In the genomic region with DNA sequence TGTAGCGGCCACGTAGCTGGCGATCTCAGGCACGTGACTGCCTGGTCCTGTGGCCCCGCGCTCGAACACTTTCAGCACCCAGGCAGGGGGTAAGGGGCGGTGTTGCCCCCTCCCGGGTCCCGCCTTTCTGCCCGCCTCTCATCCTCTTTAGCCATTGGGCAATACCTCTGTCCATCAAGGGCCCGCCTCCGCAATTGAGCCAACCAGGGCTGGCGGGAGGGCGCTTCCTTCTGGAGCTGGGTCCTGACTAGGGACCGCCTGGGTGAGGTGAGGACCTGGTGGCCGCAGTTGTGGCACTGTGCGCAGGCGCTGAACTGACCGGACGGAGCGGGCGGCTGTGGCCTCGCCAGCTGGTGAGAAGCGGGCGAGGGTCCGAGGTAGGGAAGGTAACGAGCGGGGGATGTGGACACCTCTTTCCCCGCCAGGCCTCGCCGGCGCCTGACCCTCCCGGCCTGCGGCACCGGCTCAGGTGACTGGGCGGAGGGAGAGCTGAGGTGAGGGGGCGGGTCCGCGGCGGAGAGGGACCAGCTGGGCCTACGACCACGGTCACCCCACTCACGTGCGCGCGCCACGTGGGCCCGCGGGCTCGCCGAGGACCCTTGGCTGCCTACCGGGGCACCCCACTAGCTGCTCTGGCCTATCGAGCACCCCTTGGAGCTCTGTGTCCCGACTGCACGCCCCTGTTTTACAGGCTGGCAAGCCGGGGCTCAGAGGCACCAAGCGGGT, we compare ENCODE assay signal across 1 cellular context.
A peak's percentile ranks its signal among the peaks of the same experiment; 100 is the strongest.
TF ChIP-seq lines count a peak whose summit lies in the region.

A gene with protein sequence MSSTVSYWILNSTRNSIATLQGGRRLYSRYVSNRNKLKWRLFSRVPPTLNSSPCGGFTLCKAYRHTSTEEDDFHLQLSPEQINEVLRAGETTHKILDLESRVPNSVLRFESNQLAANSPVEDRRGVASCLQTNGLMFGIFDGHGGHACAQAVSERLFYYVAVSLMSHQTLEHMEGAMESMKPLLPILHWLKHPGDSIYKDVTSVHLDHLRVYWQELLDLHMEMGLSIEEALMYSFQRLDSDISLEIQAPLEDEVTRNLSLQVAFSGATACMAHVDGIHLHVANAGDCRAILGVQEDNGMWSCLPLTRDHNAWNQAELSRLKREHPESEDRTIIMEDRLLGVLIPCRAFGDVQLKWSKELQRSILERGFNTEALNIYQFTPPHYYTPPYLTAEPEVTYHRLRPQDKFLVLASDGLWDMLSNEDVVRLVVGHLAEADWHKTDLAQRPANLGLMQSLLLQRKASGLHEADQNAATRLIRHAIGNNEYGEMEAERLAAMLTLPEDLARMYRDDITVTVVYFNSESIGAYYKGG (plus strand): TSS at position 228 of the 726 bp plus-strand sequence. CDS start 3,770 bp downstream, outside the sequence.

TF ChIP-seq in K562, 482 proteins besides CTCF, POLR2A, EP300 and RAD21 (continued from another document and continues in another):
- TF ChIP-seq, protein P1, sequence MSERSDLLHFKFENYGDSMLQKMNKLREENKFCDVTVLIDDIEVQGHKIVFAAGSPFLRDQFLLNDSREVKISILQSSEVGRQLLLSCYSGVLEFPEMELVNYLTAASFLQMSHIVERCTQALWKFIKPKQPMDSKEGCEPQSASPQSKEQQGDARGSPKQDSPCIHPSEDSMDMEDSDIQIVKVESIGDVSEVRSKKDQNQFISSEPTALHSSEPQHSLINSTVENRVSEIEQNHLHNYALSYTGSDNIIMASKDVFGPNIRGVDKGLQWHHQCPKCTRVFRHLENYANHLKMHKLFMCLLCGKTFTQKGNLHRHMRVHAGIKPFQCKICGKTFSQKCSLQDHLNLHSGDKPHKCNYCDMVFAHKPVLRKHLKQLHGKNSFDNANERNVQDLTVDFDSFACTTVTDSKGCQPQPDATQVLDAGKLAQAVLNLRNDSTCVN (CRISPR knock-in tag; IDR thresholded peaks at IDR 0.05), result no peak
- TF ChIP-seq ZNF717 (CRISPR knock-in tag; IDR thresholded peaks at IDR 0.05) (no peak), ZNF764 (CRISPR knock-in tag; IDR thresholded peaks at IDR 0.05; ENCODE audit: low read depth) (no peak), ZNF57 (CRISPR knock-in tag; IDR thresholded peaks at IDR 0.05) (no peak), POLR2H (tag; IDR thresholded peaks at IDR 0.05; ENCODE audit: low read depth) (no peak), RFX1 (IDR thresholded peaks at IDR 0.05) (no peak), E2F3 (CRISPR knock-in tag; IDR thresholded peaks at IDR 0.05) (0 out of 2 replicates have a peak, but pooled peaks have one; percentile 10), CREM (IDR thresholded peaks at IDR 0.05; ENCODE audit: low read depth) (peak; percentile 48; the same call in 1 of the 2 replicates), MCM3 (IDR thresholded peaks at IDR 0.05) (no peak), GABPA (tag; conservative IDR thresholded peaks at IDR 0.05; ENCODE audit: low read depth) (peak; percentile 56; the same call in 1 of the 2 replicates), YBX1 (IDR thresholded peaks at IDR 0.05) (no peak), HDAC3 (IDR thresholded peaks at IDR 0.05; ENCODE audit: borderline replicate concordance, partially characterized antibody) (no peak), ZBTB17 (CRISPR knock-in tag; IDR thresholded peaks at IDR 0.05) (peak; percentile 19; the same call in 1 of the 2 replicates), MCM2 (IDR thresholded peaks at IDR 0.05; ENCODE audit: low read depth) (no peak), RBM34 (IDR thresholded peaks at IDR 0.05; ENCODE audit: borderline replicate concordance, insufficient read depth, low read length) (no peak), ZFX (CRISPR knock-in tag; IDR thresholded peaks at IDR 0.05) (peak; percentile 94), MCM5 (IDR thresholded peaks at IDR 0.05; ENCODE audit: low read depth) (no peak), ZNF589 (CRISPR knock-in tag; IDR thresholded peaks at IDR 0.05; ENCODE audit: low read depth) (no peak), TGIF2 (CRISPR knock-in tag; IDR thresholded peaks at IDR 0.05) (no peak), PCBP1 (IDR thresholded peaks at IDR 0.05; ENCODE audit: low read depth, low read length, poor library complexity, severe bottlenecking) (peak; percentile 70), PCBP2 (IDR thresholded peaks at IDR 0.05; ENCODE audit: low read depth, low read length, poor library complexity, severe bottlenecking) (no peak), CBFA2T2 (conservative IDR thresholded peaks at IDR 0.05) (no peak), EGR1 (conservative IDR thresholded peaks at IDR 0.05) (peak; percentile 60; the same call in 1 of the 2 replicates), RB1 (IDR thresholded peaks at IDR 0.05; ENCODE audit: low read depth) (peak; percentile 72)
- TF ChIP-seq, protein P2, sequence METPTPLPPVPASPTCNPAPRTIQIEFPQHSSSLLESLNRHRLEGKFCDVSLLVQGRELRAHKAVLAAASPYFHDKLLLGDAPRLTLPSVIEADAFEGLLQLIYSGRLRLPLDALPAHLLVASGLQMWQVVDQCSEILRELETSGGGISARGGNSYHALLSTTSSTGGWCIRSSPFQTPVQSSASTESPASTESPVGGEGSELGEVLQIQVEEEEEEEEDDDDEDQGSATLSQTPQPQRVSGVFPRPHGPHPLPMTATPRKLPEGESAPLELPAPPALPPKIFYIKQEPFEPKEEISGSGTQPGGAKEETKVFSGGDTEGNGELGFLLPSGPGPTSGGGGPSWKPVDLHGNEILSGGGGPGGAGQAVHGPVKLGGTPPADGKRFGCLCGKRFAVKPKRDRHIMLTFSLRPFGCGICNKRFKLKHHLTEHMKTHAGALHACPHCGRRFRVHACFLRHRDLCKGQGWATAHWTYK (CRISPR knock-in tag; IDR thresholded peaks at IDR 0.05), result 0 out of 2 replicates have a peak, but pooled peaks have one; percentile 21
- TF ChIP-seq, protein P3, sequence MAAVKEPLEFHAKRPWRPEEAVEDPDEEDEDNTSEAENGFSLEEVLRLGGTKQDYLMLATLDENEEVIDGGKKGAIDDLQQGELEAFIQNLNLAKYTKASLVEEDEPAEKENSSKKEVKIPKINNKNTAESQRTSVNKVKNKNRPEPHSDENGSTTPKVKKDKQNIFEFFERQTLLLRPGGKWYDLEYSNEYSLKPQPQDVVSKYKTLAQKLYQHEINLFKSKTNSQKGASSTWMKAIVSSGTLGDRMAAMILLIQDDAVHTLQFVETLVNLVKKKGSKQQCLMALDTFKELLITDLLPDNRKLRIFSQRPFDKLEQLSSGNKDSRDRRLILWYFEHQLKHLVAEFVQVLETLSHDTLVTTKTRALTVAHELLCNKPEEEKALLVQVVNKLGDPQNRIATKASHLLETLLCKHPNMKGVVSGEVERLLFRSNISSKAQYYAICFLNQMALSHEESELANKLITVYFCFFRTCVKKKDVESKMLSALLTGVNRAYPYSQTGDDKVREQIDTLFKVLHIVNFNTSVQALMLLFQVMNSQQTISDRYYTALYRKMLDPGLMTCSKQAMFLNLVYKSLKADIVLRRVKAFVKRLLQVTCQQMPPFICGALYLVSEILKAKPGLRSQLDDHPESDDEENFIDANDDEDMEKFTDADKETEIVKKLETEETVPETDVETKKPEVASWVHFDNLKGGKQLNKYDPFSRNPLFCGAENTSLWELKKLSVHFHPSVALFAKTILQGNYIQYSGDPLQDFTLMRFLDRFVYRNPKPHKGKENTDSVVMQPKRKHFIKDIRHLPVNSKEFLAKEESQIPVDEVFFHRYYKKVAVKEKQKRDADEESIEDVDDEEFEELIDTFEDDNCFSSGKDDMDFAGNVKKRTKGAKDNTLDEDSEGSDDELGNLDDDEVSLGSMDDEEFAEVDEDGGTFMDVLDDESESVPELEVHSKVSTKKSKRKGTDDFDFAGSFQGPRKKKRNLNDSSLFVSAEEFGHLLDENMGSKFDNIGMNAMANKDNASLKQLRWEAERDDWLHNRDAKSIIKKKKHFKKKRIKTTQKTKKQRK (IDR thresholded peaks at IDR 0.05; ENCODE audit: borderline replicate concordance, low read depth, low read length), result no peak; the same call in 1 of the 2 replicates
- TF ChIP-seq, protein P4, sequence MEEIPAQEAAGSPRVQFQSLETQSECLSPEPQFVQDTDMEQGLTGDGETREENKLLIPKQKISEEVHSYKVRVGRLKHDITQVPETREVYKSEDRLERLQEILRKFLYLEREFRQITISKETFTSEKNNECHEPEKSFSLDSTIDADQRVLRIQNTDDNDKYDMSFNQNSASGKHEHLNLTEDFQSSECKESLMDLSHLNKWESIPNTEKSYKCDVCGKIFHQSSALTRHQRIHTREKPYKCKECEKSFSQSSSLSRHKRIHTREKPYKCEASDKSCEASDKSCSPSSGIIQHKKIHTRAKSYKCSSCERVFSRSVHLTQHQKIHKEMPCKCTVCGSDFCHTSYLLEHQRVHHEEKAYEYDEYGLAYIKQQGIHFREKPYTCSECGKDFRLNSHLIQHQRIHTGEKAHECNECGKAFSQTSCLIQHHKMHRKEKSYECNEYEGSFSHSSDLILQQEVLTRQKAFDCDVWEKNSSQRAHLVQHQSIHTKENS (CRISPR knock-in tag; IDR thresholded peaks at IDR 0.05), result no peak
- TF ChIP-seq, protein P5, sequence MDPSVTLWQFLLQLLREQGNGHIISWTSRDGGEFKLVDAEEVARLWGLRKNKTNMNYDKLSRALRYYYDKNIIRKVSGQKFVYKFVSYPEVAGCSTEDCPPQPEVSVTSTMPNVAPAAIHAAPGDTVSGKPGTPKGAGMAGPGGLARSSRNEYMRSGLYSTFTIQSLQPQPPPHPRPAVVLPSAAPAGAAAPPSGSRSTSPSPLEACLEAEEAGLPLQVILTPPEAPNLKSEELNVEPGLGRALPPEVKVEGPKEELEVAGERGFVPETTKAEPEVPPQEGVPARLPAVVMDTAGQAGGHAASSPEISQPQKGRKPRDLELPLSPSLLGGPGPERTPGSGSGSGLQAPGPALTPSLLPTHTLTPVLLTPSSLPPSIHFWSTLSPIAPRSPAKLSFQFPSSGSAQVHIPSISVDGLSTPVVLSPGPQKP (CRISPR knock-in tag; IDR thresholded peaks at IDR 0.05), result no peak
- TF ChIP-seq, protein P6, sequence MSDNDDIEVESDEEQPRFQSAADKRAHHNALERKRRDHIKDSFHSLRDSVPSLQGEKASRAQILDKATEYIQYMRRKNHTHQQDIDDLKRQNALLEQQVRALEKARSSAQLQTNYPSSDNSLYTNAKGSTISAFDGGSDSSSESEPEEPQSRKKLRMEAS (CRISPR knock-in tag; IDR thresholded peaks at IDR 0.05), result peak; percentile 88
- TF ChIP-seq, protein P7, sequence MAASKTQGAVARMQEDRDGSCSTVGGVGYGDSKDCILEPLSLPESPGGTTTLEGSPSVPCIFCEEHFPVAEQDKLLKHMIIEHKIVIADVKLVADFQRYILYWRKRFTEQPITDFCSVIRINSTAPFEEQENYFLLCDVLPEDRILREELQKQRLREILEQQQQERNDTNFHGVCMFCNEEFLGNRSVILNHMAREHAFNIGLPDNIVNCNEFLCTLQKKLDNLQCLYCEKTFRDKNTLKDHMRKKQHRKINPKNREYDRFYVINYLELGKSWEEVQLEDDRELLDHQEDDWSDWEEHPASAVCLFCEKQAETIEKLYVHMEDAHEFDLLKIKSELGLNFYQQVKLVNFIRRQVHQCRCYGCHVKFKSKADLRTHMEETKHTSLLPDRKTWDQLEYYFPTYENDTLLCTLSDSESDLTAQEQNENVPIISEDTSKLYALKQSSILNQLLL (CRISPR knock-in tag; IDR thresholded peaks at IDR 0.05; ENCODE audit: borderline replicate concordance), result no peak
- TF ChIP-seq, protein P8, sequence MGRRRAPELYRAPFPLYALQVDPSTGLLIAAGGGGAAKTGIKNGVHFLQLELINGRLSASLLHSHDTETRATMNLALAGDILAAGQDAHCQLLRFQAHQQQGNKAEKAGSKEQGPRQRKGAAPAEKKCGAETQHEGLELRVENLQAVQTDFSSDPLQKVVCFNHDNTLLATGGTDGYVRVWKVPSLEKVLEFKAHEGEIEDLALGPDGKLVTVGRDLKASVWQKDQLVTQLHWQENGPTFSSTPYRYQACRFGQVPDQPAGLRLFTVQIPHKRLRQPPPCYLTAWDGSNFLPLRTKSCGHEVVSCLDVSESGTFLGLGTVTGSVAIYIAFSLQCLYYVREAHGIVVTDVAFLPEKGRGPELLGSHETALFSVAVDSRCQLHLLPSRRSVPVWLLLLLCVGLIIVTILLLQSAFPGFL (CRISPR knock-in tag; IDR thresholded peaks at IDR 0.05), result no peak
- TF ChIP-seq, protein P9, sequence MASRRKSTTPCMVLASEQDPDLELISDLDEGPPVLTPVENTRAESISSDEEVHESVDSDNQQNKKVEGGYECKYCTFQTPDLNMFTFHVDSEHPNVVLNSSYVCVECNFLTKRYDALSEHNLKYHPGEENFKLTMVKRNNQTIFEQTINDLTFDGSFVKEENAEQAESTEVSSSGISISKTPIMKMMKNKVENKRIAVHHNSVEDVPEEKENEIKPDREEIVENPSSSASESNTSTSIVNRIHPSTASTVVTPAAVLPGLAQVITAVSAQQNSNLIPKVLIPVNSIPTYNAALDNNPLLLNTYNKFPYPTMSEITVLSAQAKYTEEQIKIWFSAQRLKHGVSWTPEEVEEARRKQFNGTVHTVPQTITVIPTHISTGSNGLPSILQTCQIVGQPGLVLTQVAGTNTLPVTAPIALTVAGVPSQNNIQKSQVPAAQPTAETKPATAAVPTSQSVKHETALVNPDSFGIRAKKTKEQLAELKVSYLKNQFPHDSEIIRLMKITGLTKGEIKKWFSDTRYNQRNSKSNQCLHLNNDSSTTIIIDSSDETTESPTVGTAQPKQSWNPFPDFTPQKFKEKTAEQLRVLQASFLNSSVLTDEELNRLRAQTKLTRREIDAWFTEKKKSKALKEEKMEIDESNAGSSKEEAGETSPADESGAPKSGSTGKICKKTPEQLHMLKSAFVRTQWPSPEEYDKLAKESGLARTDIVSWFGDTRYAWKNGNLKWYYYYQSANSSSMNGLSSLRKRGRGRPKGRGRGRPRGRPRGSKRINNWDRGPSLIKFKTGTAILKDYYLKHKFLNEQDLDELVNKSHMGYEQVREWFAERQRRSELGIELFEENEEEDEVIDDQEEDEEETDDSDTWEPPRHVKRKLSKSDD (conservative IDR thresholded peaks at IDR 0.05; ENCODE audit: low read length), result no peak
- TF ChIP-seq, protein P10, sequence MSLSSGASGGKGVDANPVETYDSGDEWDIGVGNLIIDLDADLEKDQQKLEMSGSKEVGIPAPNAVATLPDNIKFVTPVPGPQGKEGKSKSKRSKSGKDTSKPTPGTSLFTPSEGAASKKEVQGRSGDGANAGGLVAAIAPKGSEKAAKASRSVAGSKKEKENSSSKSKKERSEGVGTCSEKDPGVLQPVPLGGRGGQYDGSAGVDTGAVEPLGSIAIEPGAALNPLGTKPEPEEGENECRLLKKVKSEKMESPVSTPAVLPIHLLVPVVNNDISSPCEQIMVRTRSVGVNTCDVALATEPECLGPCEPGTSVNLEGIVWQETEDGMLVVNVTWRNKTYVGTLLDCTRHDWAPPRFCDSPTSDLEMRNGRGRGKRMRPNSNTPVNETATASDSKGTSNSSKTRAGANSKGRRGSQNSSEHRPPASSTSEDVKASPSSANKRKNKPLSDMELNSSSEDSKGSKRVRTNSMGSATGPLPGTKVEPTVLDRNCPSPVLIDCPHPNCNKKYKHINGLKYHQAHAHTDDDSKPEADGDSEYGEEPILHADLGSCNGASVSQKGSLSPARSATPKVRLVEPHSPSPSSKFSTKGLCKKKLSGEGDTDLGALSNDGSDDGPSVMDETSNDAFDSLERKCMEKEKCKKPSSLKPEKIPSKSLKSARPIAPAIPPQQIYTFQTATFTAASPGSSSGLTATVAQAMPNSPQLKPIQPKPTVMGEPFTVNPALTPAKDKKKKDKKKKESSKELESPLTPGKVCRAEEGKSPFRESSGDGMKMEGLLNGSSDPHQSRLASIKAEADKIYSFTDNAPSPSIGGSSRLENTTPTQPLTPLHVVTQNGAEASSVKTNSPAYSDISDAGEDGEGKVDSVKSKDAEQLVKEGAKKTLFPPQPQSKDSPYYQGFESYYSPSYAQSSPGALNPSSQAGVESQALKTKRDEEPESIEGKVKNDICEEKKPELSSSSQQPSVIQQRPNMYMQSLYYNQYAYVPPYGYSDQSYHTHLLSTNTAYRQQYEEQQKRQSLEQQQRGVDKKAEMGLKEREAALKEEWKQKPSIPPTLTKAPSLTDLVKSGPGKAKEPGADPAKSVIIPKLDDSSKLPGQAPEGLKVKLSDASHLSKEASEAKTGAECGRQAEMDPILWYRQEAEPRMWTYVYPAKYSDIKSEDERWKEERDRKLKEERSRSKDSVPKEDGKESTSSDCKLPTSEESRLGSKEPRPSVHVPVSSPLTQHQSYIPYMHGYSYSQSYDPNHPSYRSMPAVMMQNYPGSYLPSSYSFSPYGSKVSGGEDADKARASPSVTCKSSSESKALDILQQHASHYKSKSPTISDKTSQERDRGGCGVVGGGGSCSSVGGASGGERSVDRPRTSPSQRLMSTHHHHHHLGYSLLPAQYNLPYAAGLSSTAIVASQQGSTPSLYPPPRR (CRISPR knock-in tag; IDR thresholded peaks at IDR 0.05; ENCODE audit: borderline replicate concordance), result no peak
